In genomic region chr14:54261283-54261682, GRCh38 we compare ENCODE assay signal across 17 cellular contexts.
DNase-seq lines count a peak whose midpoint lies in the region; ATAC-seq and TF ChIP-seq lines count a peak whose summit lies in the region.
"Had no signal": no experiment of that assay in that cellular context is flagged by ENCODE, and none has a peak within 500 bp of the region (broad histone marks: within the 10 kb centered on the region; RNA-seq: fewer than 3 reads in every experiment).

No MANE protein-coding gene starts in this region.

- TF ChIP-seq RAD21 in Ishikawa (IDR thresholded peaks at IDR 0.05; ENCODE audit: low read depth): no peak

- peaks cover 8% of the 10 kb centered on the region for H3K27me3 Mint-ChIP-seq in nephron (ENCODE audit: low read depth)

- H3K4me3 ChIP-seq in epithelial cell of esophagus (ENCODE audit: low read length): no peak overlapping the region
- H3K4me3 ChIP-seq: A549; BLaER1 treated with 17β-estradiol and CSF1 and Interleukin-3, amounts not matched to agents 10 nM and 100 nM; SJCRH30 had no signal

- no peaks in the 10 kb centered on the region for H3K9me3 Mint-ChIP-seq in nephron

- no peak for ATAC-seq in GM19397 (IDR thresholded peaks at IDR 0.05; ENCODE audit: unreplicated experiment)
- no peak for ATAC-seq in GM21619 (IDR thresholded peaks at IDR 0.05; ENCODE audit: unreplicated experiment)
- ATAC-seq: A549, PC-3 had no signal

- no peak for TF ChIP-seq CTCF in epithelial cell of esophagus (IDR thresholded peaks at IDR 0.05; ENCODE audit: insufficient read depth, low read depth, low read length, missing control alignments)
- no peak for TF ChIP-seq CTCF in nephron (IDR thresholded peaks at IDR 0.05; ENCODE audit: unreplicated experiment in 3 of 3)

- no peak overlapping the region for H3K4me3 Mint-ChIP-seq in nephron

- peaks cover 4% of the 10 kb centered on the region for H3K4me1 Mint-ChIP-seq in nephron

- peak overlapping the region in 2 of 3 experiments; percentile 23 to 39 for H3K27ac Mint-ChIP-seq in nephron

- TF ChIP-seq EP300 in Ishikawa (IDR thresholded peaks at IDR 0.05; ENCODE audit: borderline replicate concordance): no peak

- peak; percentile 35 for DNase-seq in ELF-1 (ENCODE audit: low read depth, low spot score)
- peak; percentile 10 for DNase-seq in epithelial cell of esophagus (ENCODE audit: low read depth)
- DNase-seq in NCI-H2081 (lab: John Stamatoyannopoulos, UW): no peak
- DNase-seq: DMS79 treated with DMSO at 0.1 percent for 48 hours, IMR-90, Kasumi-1, MM.1S, NCI-H1092 treated with DMSO at 0.1 percent for 48 hours, NCI-H774, PC-3, SJCRH30 had no signal

- no peaks in the 10 kb centered on the region for H3K36me3 Mint-ChIP-seq in nephron (ENCODE audit: low read depth)

TF ChIP-seq in Ishikawa, 13 proteins besides CTCF, POLR2A, EP300 and RAD21:
- TF ChIP-seq NFIC (IDR thresholded peaks at IDR 0.05) (peak; percentile 81), USF1 (IDR thresholded peaks at IDR 0.05) (no peak), TEAD4 (IDR thresholded peaks at IDR 0.05) (peak; percentile 56)
TF ChIP-seq in Ishikawa: peak in this region for 2.

Comparison
In these comparisons a context has a peak if more than half of its experiments do, and no peak if none do; other contexts are left out.
1. DNase-seq: peak in ELF-1 (single experiment) and epithelial cell of esophagus (single experiment); none in NCI-H2081 (0 of 2).